ENCODE assay signal across 23 cellular contexts in the genomic region with DNA sequence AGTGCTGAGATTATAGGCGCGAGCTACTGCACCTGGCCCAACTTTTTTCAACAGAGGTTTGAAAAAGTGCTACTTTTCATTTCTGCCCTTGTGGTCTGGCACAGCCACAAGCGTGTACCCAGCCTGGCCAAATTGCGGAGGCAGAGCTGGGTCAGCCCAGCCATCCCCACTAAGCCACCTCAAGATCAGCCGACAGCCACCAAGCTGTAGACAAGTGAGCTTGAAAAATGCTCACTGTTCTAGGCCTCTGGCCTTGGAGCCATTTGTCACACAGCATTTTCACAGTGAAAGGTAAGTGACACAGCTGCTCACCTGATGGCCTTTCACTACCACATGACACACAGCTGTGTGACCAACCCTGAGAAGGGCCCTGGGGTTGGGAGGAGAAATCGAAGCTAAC.
"Had no signal": no experiment of that assay in that cellular context is flagged by ENCODE, and none has a peak within 500 bp of the region (broad histone marks: within the 10 kb centered on the region; RNA-seq: fewer than 3 reads in every experiment).

No MANE protein-coding gene starts in this region.

- ATAC-seq: effector memory CD8-positive, alpha-beta T cell; gastroesophageal sphincter; left cardiac atrium; left ventricle myocardium superior; psoas muscle; right lobe of liver; stimulated activated memory B cell treated with anti-CD40 and anti-IgM and Interleukin-4, amounts not matched to agents 10 μg/mL and 1 μg/mL and 100 μg/mL, for 72 hours had no signal

- H3K27ac ChIP-seq: colonic mucosa, dorsolateral prefrontal cortex, epithelial cell of prostate, esophagus muscularis mucosa, gastroesophageal sphincter, psoas muscle, right lobe of liver, tibial artery had no signal

- H3K9me3 ChIP-seq: colonic mucosa, esophagus muscularis mucosa, gastroesophageal sphincter, psoas muscle, right lobe of liver, tibial artery had no signal

- H3K27me3 Mint-ChIP-seq: effector memory CD8-positive, alpha-beta T cell; naive B cell; stimulated activated memory B cell treated with anti-CD40 and anti-IgM and Interleukin-4, amounts not matched to agents 10 μg/mL and 1 μg/mL and 100 μg/mL, for 72 hours; stimulated activated naive CD8-positive, alpha-beta T cell treated with anti-CD3 and anti-CD28 coated beads, Interleukin-15, Interleukin-2, amounts not matched to agents 100 ng/mL and 50 ng/mL, for 24 hours had no signal

- H3K4me1 ChIP-seq: colonic mucosa, esophagus muscularis mucosa, gastroesophageal sphincter, psoas muscle, right lobe of liver, tibial artery had no signal

- H3K27me3 ChIP-seq: colonic mucosa, dorsolateral prefrontal cortex, esophagus muscularis mucosa, gastroesophageal sphincter, right lobe of liver, tibial artery had no signal

- H3K4me1 Mint-ChIP-seq: nephron progenitor cell; stimulated activated memory B cell treated with anti-CD40 and anti-IgM and Interleukin-4, amounts not matched to agents 10 μg/mL and 1 μg/mL and 100 μg/mL, for 72 hours had no signal

- H3K4me3 ChIP-seq: colonic mucosa, dorsolateral prefrontal cortex, esophagus muscularis mucosa, gastroesophageal sphincter, lung, psoas muscle, right lobe of liver, tibial artery had no signal

- H3K27ac Mint-ChIP-seq: effector memory CD8-positive, alpha-beta T cell; nephron progenitor cell; stimulated activated memory B cell treated with anti-CD40 and anti-IgM and Interleukin-4, amounts not matched to agents 10 μg/mL and 1 μg/mL and 100 μg/mL, for 72 hours; stimulated activated naive CD8-positive, alpha-beta T cell treated with anti-CD3 and anti-CD28 coated beads, Interleukin-15, Interleukin-2, amounts not matched to agents 100 ng/mL and 50 ng/mL, for 24 hours had no signal

- FAIRE-seq: kidney had no signal

- H3K4me3 Mint-ChIP-seq: effector memory CD8-positive, alpha-beta T cell; naive B cell; nephron progenitor cell; stimulated activated memory B cell treated with anti-CD40 and anti-IgM and Interleukin-4, amounts not matched to agents 10 μg/mL and 1 μg/mL and 100 μg/mL, for 72 hours; stimulated activated naive CD8-positive, alpha-beta T cell treated with anti-CD3 and anti-CD28 coated beads, Interleukin-15, Interleukin-2, amounts not matched to agents 100 ng/mL and 50 ng/mL, for 24 hours had no signal

- H3K9me3 Mint-ChIP-seq: effector memory CD8-positive, alpha-beta T cell; naive B cell; nephron progenitor cell; stimulated activated memory B cell treated with anti-CD40 and anti-IgM and Interleukin-4, amounts not matched to agents 10 μg/mL and 1 μg/mL and 100 μg/mL, for 72 hours; stimulated activated naive CD8-positive, alpha-beta T cell treated with anti-CD3 and anti-CD28 coated beads, Interleukin-15, Interleukin-2, amounts not matched to agents 100 ng/mL and 50 ng/mL, for 24 hours had no signal

- DNase-seq: colonic mucosa; dorsolateral prefrontal cortex; effector memory CD8-positive, alpha-beta T cell; foreskin fibroblast; glutamatergic neuron; kidney; left cardiac atrium; left ventricle myocardium superior; mesendoderm; naive B cell; nephron progenitor cell; psoas muscle; retina; right lobe of liver; stimulated activated CD4-positive, alpha-beta T cell treated with anti-CD3 and anti-CD28 coated beads, Interleukin-4, amount 100 ng/mL, for 1 hour; stimulated activated CD8-positive, alpha-beta memory T cell treated with anti-CD3 and anti-CD28 coated beads, Interleukin-4, amount 100 ng/mL, for 48 hours; tibial artery had no signal
